Comparison of ENCODE assay signal across 1 cellular context in the genomic region with DNA sequence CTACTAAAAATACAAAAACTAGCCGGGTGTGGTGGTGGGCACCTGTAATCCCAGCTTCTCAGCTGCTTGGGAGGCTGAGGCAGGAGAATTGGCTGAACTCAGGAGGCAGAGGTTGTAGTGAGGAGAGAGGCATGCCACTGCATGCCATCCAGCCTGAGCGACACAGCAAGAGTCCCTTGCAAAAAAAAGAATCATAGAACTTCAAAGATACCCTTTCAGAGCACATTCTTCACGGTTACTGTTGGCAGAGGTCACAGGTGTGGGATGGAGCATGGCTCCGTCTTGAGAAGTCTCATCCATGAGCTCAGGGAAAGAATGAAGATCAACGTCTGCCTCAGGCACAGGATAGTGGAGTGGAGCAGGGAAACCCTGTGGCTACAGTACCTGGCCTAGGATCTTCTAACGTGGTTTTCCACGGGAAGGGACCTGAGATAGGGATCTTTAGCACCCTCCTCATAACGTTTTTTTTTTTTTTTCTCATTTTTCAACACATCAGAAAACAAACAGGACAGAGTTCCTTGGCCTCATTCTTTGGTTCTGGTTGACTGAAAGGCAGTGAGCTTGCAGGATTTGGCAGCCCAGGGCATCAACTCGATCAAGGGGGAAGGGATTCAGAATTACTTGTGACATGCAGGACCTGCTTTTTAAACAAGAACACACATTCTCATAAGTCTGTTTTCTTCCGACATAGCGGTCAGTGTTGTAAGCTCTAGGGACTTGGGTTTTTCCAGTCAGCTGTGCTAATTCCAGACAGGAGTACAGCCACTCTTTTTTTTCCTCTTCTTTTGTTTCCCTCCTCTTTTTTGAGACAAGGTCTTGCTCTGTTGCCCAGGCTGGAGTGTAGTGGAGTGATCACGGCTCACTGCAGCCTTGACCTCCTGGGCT.
TF ChIP-seq lines count a peak whose summit lies in the region.

No MANE protein-coding gene starts in this region.

TF ChIP-seq in SK-N-SH treated with all-trans-retinoic acid at 6 μM for 48 hours, 23 proteins besides CTCF, POLR2A, EP300 and RAD21:
- TF ChIP-seq ZC3H10 (CRISPR knock-in tag; IDR thresholded peaks at IDR 0.05): no peak
- TF ChIP-seq GLIS3 (CRISPR knock-in tag; IDR thresholded peaks at IDR 0.05): no peak
- no peak for TF ChIP-seq CREB5 (CRISPR knock-in tag; IDR thresholded peaks at IDR 0.05; ENCODE audit: low read depth)
- no peak for TF ChIP-seq TCF4 (CRISPR knock-in tag; IDR thresholded peaks at IDR 0.05; ENCODE audit: borderline replicate concordance)
- TF ChIP-seq ARNTL (CRISPR knock-in tag; IDR thresholded peaks at IDR 0.05; ENCODE audit: borderline replicate concordance, low read depth): no peak
- TF ChIP-seq, protein P1, sequence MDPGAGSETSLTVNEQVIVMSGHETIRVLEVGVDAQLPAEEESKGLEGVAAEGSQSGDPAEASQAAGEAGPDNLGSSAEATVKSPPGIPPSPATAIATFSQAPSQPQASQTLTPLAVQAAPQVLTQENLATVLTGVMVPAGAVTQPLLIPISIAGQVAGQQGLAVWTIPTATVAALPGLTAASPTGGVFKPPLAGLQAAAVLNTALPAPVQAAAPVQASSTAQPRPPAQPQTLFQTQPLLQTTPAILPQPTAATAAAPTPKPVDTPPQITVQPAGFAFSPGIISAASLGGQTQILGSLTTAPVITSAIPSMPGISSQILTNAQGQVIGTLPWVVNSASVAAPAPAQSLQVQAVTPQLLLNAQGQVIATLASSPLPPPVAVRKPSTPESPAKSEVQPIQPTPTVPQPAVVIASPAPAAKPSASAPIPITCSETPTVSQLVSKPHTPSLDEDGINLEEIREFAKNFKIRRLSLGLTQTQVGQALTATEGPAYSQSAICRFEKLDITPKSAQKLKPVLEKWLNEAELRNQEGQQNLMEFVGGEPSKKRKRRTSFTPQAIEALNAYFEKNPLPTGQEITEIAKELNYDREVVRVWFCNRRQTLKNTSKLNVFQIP (CRISPR knock-in tag; IDR thresholded peaks at IDR 0.05; ENCODE audit: borderline replicate concordance, low read depth): no peak
- TF ChIP-seq SNAI2 (CRISPR knock-in tag; IDR thresholded peaks at IDR 0.05): no peak
- no peak for TF ChIP-seq PPARA (CRISPR knock-in tag; IDR thresholded peaks at IDR 0.05; ENCODE audit: borderline replicate concordance)
- no peak for TF ChIP-seq BACH2 (CRISPR knock-in tag; IDR thresholded peaks at IDR 0.05; ENCODE audit: borderline replicate concordance)
- TF ChIP-seq CSRNP3 (CRISPR knock-in tag; IDR thresholded peaks at IDR 0.05): no peak
- TF ChIP-seq ZFP3 (CRISPR knock-in tag; IDR thresholded peaks at IDR 0.05): no peak
- TF ChIP-seq OSR1 (CRISPR knock-in tag; IDR thresholded peaks at IDR 0.05): no peak
- TF ChIP-seq PATZ1 (CRISPR knock-in tag; IDR thresholded peaks at IDR 0.05; ENCODE audit: borderline replicate concordance): no peak
- no peak for TF ChIP-seq RARB (CRISPR knock-in tag; IDR thresholded peaks at IDR 0.05)
- TF ChIP-seq CSDC2 (CRISPR knock-in tag; IDR thresholded peaks at IDR 0.05): no peak
- TF ChIP-seq, protein P2, sequence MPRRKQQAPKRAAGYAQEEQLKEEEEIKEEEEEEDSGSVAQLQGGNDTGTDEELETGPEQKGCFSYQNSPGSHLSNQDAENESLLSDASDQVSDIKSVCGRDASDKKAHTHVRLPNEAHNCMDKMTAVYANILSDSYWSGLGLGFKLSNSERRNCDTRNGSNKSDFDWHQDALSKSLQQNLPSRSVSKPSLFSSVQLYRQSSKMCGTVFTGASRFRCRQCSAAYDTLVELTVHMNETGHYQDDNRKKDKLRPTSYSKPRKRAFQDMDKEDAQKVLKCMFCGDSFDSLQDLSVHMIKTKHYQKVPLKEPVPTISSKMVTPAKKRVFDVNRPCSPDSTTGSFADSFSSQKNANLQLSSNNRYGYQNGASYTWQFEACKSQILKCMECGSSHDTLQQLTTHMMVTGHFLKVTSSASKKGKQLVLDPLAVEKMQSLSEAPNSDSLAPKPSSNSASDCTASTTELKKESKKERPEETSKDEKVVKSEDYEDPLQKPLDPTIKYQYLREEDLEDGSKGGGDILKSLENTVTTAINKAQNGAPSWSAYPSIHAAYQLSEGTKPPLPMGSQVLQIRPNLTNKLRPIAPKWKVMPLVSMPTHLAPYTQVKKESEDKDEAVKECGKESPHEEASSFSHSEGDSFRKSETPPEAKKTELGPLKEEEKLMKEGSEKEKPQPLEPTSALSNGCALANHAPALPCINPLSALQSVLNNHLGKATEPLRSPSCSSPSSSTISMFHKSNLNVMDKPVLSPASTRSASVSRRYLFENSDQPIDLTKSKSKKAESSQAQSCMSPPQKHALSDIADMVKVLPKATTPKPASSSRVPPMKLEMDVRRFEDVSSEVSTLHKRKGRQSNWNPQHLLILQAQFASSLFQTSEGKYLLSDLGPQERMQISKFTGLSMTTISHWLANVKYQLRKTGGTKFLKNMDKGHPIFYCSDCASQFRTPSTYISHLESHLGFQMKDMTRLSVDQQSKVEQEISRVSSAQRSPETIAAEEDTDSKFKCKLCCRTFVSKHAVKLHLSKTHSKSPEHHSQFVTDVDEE (CRISPR knock-in tag; IDR thresholded peaks at IDR 0.05): no peak
- TF ChIP-seq ZNF565 (CRISPR knock-in tag; conservative IDR thresholded peaks at IDR 0.05; ENCODE audit: low read depth): no peak
- TF ChIP-seq ZNF70 (CRISPR knock-in tag; IDR thresholded peaks at IDR 0.05): no peak
TF ChIP-seq in SK-N-SH treated with all-trans-retinoic acid at 6 μM for 48 hours: peak in this region for 0.
